ENCODE assay signal across 13 cellular contexts in genomic region chr14:100105357-100106169, GRCh38. TPM values are rescaled to one million over a fixed set of nuclear protein-coding genes. Genes with fewer than 3 reads are reported as not detected.
DNase-seq lines count a peak whose midpoint lies in the region; ATAC-seq and TF ChIP-seq lines count a peak whose summit lies in the region.
"Had no signal": no experiment of that assay in that cellular context is flagged by ENCODE, and none has a peak within 500 bp of the region (broad histone marks: within the 10 kb centered on the region; RNA-seq: fewer than 3 reads in every experiment).

No MANE protein-coding gene starts in this region.

- intact Hi-C loops in heart right ventricle (cut with DNase I) (loop anchor here in 8 of 10 donors (5.0 to 10.0 kb wide), 5 partner anchors 48 to 123 kb away; no protein-coding TSS in a partner anchor), tibial artery (cut with DNase I; ENCODE audit: low total_unique reads) (loop anchor here (10.0 kb wide), 2 partner anchors 51 to 89 kb away; no protein-coding TSS in a partner anchor), A673 (cut with micrococcal nuclease; ENCODE audit: unreplicated experiment) (no loop called here)

- no peak for DNase-seq in activated naive CD4-positive, alpha-beta T cell treated with anti-CD3 and anti-CD28 coated beads, Interleukin-2, amount 50 U/mL, for 16 hours
- DNase-seq in activated CD4-positive, alpha-beta memory T cell treated with anti-CD3 and anti-CD28 coated beads, Interleukin-2, amount 10 ng/mL, durations not matched to agents 7 days and 5 days, result no peak
- DNase-seq in heart right ventricle (no peak), tibial artery (peak; percentile 50 to 63), glutamatergic neuron (no peak), AML-193 (lab: John Stamatoyannopoulos, UW) (no peak), A673 (ENCODE audit: low spot score) (no peak)
- DNase-seq: amniotic stem cell, NCI-H1417 treated with DMSO at 0.1 percent for 48 hours had no signal

- H3K27me3 Mint-ChIP-seq in activated naive CD4-positive, alpha-beta T cell treated with anti-CD3 and anti-CD28 coated beads, Interleukin-2, amount 50 U/mL, for 24 hours, result no peaks in the 10 kb centered on the region
- no peaks in the 10 kb centered on the region for H3K27me3 Mint-ChIP-seq in activated CD4-positive, alpha-beta memory T cell treated with anti-CD3 and anti-CD28 coated beads, Interleukin-2, amount 10 ng/mL, durations not matched to agents 7 days and 5 days
- H3K27me3 Mint-ChIP-seq in glutamatergic neuron (ENCODE audit: unreplicated experiment), result peaks cover 6% of the 10 kb centered on the region
- H3K27me3 Mint-ChIP-seq: type B pancreatic cell had no signal

- H3K4me1 ChIP-seq in heart right ventricle, result peaks cover 29 to 78% (median 69%) of the 10 kb centered on the region in 9 donors
- peaks cover 5 to 70% (median 48%) of the 10 kb centered on the region in 4 donors for H3K4me1 ChIP-seq in tibial artery
- H3K4me1 ChIP-seq in A673 (ENCODE audit: insufficient read depth, low read length, poor library complexity, severe bottlenecking), result peaks cover 13% of the 10 kb centered on the region

- H3K27ac ChIP-seq in heart right ventricle, result peak overlapping the region in 7 of 10 donors; percentile 7 to 84 (median 60)
- H3K27ac ChIP-seq in tibial artery, result peak overlapping the region; percentile 59 to 63
- no peak overlapping the region for H3K27ac ChIP-seq in A673 (ENCODE audit: low read depth, low read length, poor library complexity, severe bottlenecking)
- H3K27ac ChIP-seq: epithelial cell of prostate had no signal

- POLR2A ChIA-PET in activated CD4-positive, alpha-beta memory T cell treated with anti-CD3 and anti-CD28 coated beads, Interleukin-2, amount 10 ng/mL, durations not matched to agents 7 days and 5 days (lab: Charles Lee), result interaction anchor here (0.5 to 58.4 kb wide), 8 partner anchors 11 to 207 kb away, joined by 3 to 1586 read pairs (median 4); partner anchors contain the start of gene EVL
- POLR2A ChIA-PET in A673 (lab: Charles Lee; ENCODE audit: low non-redundant PET), result interaction anchor here (0.7 kb wide), 1 partner anchor 123 kb away, joined by 8 read pairs; no protein-coding TSS in a partner anchor

- H3K36me3 Mint-ChIP-seq in activated naive CD4-positive, alpha-beta T cell treated with anti-CD3 and anti-CD28 coated beads, Interleukin-2, amount 50 U/mL, for 24 hours, result peaks cover 23% of the 10 kb centered on the region
- peaks cover 90% of the 10 kb centered on the region for H3K36me3 Mint-ChIP-seq in activated CD4-positive, alpha-beta memory T cell treated with anti-CD3 and anti-CD28 coated beads, Interleukin-2, amount 10 ng/mL, durations not matched to agents 7 days and 5 days (ENCODE audit: low read depth)
- H3K36me3 Mint-ChIP-seq in glutamatergic neuron (ENCODE audit: unreplicated experiment), result no peaks in the 10 kb centered on the region

- ATAC-seq in heart right ventricle, result no peak

- H3K36me3 ChIP-seq in heart right ventricle, result peaks cover 0 to 24% (median 0%) of the 10 kb centered on the region in 9 donors
- H3K36me3 ChIP-seq in tibial artery, result no peaks in the 10 kb centered on the region
- no peaks in the 10 kb centered on the region for H3K36me3 ChIP-seq in A673 (ENCODE audit: insufficient read depth, low read length, poor library complexity, severe bottlenecking)

- no TSS peak for BruUV-seq in A673 (replicated peaks; lab: Mats Ljungman, UMichigan)

- TF ChIP-seq CTCF in heart right ventricle (IDR thresholded peaks at IDR 0.05), result no peak
- TF ChIP-seq CTCF in tibial artery (IDR thresholded peaks at IDR 0.05), result no peak
- TF ChIP-seq CTCF in glutamatergic neuron (IDR thresholded peaks at IDR 0.05; ENCODE audit: partially characterized antibody, unreplicated experiment), result no peak
- no peak for TF ChIP-seq CTCF in A673 (conservative IDR thresholded peaks at IDR 0.05; ENCODE audit: low read depth, low read length)

- no peaks in the 10 kb centered on the region for H3K27me3 ChIP-seq in heart right ventricle
- H3K27me3 ChIP-seq in tibial artery, result no peaks in the 10 kb centered on the region
- no peaks in the 10 kb centered on the region for H3K27me3 ChIP-seq in A673 (replicated peaks; ENCODE audit: insufficient read depth, low read depth, low read length, poor library complexity)

- CTCF ChIA-PET in activated CD4-positive, alpha-beta memory T cell treated with anti-CD3 and anti-CD28 coated beads, Interleukin-2, amount 10 ng/mL, durations not matched to agents 7 days and 5 days (lab: Charles Lee), result interaction anchor here (1.0 to 28.0 kb wide), 8 partner anchors 10 to 87 kb away, joined by 3 to 563 read pairs (median 6); partner anchors contain the start of gene EVL
- CTCF ChIA-PET in A673 (lab: Charles Lee), result interaction anchor here (0.6 to 0.8 kb wide), 4 partner anchors 26 to 279 kb away, joined by 3 to 7 read pairs (median 6); no protein-coding TSS in a partner anchor

- H3K9me3 Mint-ChIP-seq in activated naive CD4-positive, alpha-beta T cell treated with anti-CD3 and anti-CD28 coated beads, Interleukin-2, amount 50 U/mL, for 24 hours, result no peaks in the 10 kb centered on the region
- H3K9me3 Mint-ChIP-seq in activated CD4-positive, alpha-beta memory T cell treated with anti-CD3 and anti-CD28 coated beads, Interleukin-2, amount 10 ng/mL, durations not matched to agents 7 days and 5 days, result no peaks in the 10 kb centered on the region
- H3K9me3 Mint-ChIP-seq in glutamatergic neuron (ENCODE audit: unreplicated experiment), result peaks cover 17% of the 10 kb centered on the region
- H3K9me3 Mint-ChIP-seq: type B pancreatic cell had no signal

- 84 to 87% methylated on average over 16 of the region's 16 CpGs for WGBS in heart right ventricle, 2 donors

- peak overlapping the region; percentile 68 for H3K4me3 Mint-ChIP-seq in activated naive CD4-positive, alpha-beta T cell treated with anti-CD3 and anti-CD28 coated beads, Interleukin-2, amount 50 U/mL, for 24 hours
- peak overlapping the region; percentile 27 for H3K4me3 Mint-ChIP-seq in activated CD4-positive, alpha-beta memory T cell treated with anti-CD3 and anti-CD28 coated beads, Interleukin-2, amount 10 ng/mL, durations not matched to agents 7 days and 5 days
- H3K4me3 Mint-ChIP-seq in glutamatergic neuron (ENCODE audit: unreplicated experiment), result no peak overlapping the region
- H3K4me3 Mint-ChIP-seq: type B pancreatic cell had no signal

- peak overlapping the region; percentile 95 for H3K27ac Mint-ChIP-seq in activated naive CD4-positive, alpha-beta T cell treated with anti-CD3 and anti-CD28 coated beads, Interleukin-2, amount 50 U/mL, for 24 hours
- peak overlapping the region; percentile 76 for H3K27ac Mint-ChIP-seq in activated CD4-positive, alpha-beta memory T cell treated with anti-CD3 and anti-CD28 coated beads, Interleukin-2, amount 10 ng/mL, durations not matched to agents 7 days and 5 days
- no peak overlapping the region for H3K27ac Mint-ChIP-seq in glutamatergic neuron (ENCODE audit: unreplicated experiment)
- H3K27ac Mint-ChIP-seq: type B pancreatic cell had no signal

- H3K9me3 ChIP-seq in heart right ventricle (no peaks in the 10 kb centered on the region), tibial artery (no peaks in the 10 kb centered on the region), A673 (ENCODE audit: low read depth, low read length, poor library complexity, severe bottlenecking) (no peaks in the 10 kb centered on the region)

- peaks cover 88% of the 10 kb centered on the region for H3K4me1 Mint-ChIP-seq in activated naive CD4-positive, alpha-beta T cell treated with anti-CD3 and anti-CD28 coated beads, Interleukin-2, amount 50 U/mL, for 24 hours
- H3K4me1 Mint-ChIP-seq in activated CD4-positive, alpha-beta memory T cell treated with anti-CD3 and anti-CD28 coated beads, Interleukin-2, amount 10 ng/mL, durations not matched to agents 7 days and 5 days, result peaks cover 87% of the 10 kb centered on the region
- H3K4me1 Mint-ChIP-seq in glutamatergic neuron (ENCODE audit: low read depth, unreplicated experiment), result peaks cover 21% of the 10 kb centered on the region

- H3K4me3 ChIP-seq in heart right ventricle, result no peak overlapping the region
- H3K4me3 ChIP-seq in tibial artery, result no peak overlapping the region
- H3K4me3 ChIP-seq in A673 (ENCODE audit: low read depth, low read length, poor library complexity, severe bottlenecking), result no peak overlapping the region

RNA-seq across cellular contexts. Expression of gene EVL, which starts 40.3 kb away (rescaled TPM):
- 100 to 1,000 TPM; 771 to 787 TPM for total RNA-seq in activated CD4-positive, alpha-beta memory T cell treated with anti-CD3 and anti-CD28 coated beads, Interleukin-2, amount 10 ng/mL, durations not matched to agents 7 days and 5 days
- total RNA-seq in heart right ventricle (10 to 100 TPM; 32.2 to 79.4 (median 50.7) TPM), glutamatergic neuron (ENCODE audit: unreplicated experiment) (381 TPM), A673 (2021) (82.9 and 112 TPM in 2 replicates)
- 10 to 100 TPM; 26.0 to 47.5 TPM for polyA plus RNA-seq in heart right ventricle

RNA-seq across cellular contexts. Expression of gene DEGS2, which starts 53.9 kb away (rescaled TPM):
- total RNA-seq in activated CD4-positive, alpha-beta memory T cell treated with anti-CD3 and anti-CD28 coated beads, Interleukin-2, amount 10 ng/mL, durations not matched to agents 7 days and 5 days, result under 1 TPM; 0.20 to 0.25 TPM
- total RNA-seq in heart right ventricle (under 1 TPM in 4 of 10 donors, not detected in 6; 0.04 to 0.20 (median 0.10) TPM), glutamatergic neuron (ENCODE audit: unreplicated experiment) (0.34 TPM), A673 (2021) (0.07 TPM in 1 of 2 replicates, not detected in the other)
- under 1 TPM in 1 of 2 donors, not detected in 1; 0.10 TPM for polyA plus RNA-seq in heart right ventricle
- polyA plus RNA-seq: BJ had no signal

Comparison
In these comparisons a context has a peak if more than half of its experiments do, and no peak if none do; other contexts are left out.
1. DNase-seq: peak in tibial artery (2 of 2); none in activated naive CD4-positive, alpha-beta T cell treated with anti-CD3 and anti-CD28 coated beads, Interleukin-2, amount 50 U/mL, for 16 hours (single experiment), activated CD4-positive, alpha-beta memory T cell treated with anti-CD3 and anti-CD28 coated beads, Interleukin-2, amount 10 ng/mL, durations not matched to agents 7 days and 5 days (single experiment), heart right ventricle (0 of 2), glutamatergic neuron (single experiment), AML-193 (0 of 2) and A673 (single experiment).